8 cellular contexts compared by ENCODE assay signal in the genomic region with DNA sequence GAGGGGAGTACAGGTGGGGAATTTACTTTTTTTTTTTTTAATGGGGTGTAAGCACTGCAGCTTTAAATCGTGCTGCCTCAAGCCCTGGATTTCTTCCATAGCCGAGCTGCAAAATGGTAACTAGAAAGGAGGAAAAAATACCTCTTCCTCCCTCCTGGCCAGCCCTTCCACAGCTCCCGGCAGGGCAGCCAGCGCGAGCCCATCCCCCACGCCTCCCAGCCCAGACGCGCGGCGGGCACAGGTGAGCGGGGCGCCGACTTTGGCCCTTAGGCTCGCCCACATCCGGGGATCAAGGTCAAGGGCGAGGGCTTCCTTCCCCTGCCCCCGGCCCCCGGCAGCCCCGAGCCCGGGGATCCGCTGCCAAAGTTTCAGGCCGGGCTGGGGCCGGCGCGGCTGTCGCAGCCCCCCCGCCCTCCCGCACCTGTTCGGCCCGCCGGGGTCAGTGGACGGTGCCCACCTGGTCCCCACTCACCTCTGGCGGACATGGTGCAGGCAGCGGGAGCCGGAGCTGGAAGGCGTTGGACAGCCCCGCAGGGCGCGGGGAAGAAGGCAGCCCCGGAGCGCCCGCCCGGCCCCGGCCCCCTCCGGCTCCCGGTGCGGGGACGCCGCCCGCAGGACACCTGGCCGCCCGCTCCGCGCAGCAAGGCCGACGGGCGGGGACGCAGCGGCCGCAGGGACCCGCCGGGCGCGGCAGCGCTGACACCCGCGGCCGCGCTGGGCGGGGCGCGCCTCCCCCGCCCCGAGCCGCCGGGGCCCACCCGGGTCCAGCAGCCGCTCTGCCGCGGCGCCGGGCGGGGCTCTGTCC. TPM values are rescaled to one million over a fixed set of nuclear protein-coding genes. Genes with fewer than 3 reads are reported as not detected.
A peak's percentile ranks its signal among the peaks of the same experiment; 100 is the strongest.
DNase-seq lines count a peak whose midpoint lies in the region; ATAC-seq and TF ChIP-seq lines count a peak whose summit lies in the region.

No MANE protein-coding gene starts in this region.

- H3K27me3 Mint-ChIP-seq in CD4-positive, alpha-beta T cell, result peaks cover 46% of the 10 kb centered on the region

- peaks cover 24% of the 10 kb centered on the region for H3K4me1 Mint-ChIP-seq in CD4-positive, alpha-beta T cell (ENCODE audit: low read depth)

- H3K36me3 Mint-ChIP-seq in CD4-positive, alpha-beta T cell (ENCODE audit: low read depth), result no peaks in the 10 kb centered on the region

- H3K9me3 ChIP-seq in CD4-positive, alpha-beta T cell (ENCODE audit: control insufficient read depth, low read length), result no peaks in the 10 kb centered on the region
- no peaks in the 10 kb centered on the region for H3K9me3 ChIP-seq in heart left ventricle
- no peaks in the 10 kb centered on the region for H3K9me3 ChIP-seq in psoas muscle

- TF ChIP-seq CTCF in CD4-positive, alpha-beta T cell (IDR thresholded peaks at IDR 0.05), result no peak
- TF ChIP-seq CTCF in heart left ventricle (IDR thresholded peaks at IDR 0.05) (no peak), psoas muscle (IDR thresholded peaks at IDR 0.05) (no peak)

- peak overlapping the region; percentile 73 to 97 (median 86) for H3K4me3 ChIP-seq in heart left ventricle
- peak overlapping the region; percentile 74 for H3K4me3 ChIP-seq in psoas muscle

- CTCF ChIA-PET in CD4-positive, alpha-beta T cell (lab: Charles Lee), result no interaction called here

- no peak overlapping the region for H3K27ac ChIP-seq in CD4-positive, alpha-beta T cell (ENCODE audit: low read depth, low read length)
- H3K27ac ChIP-seq in heart left ventricle (peak overlapping the region; percentile 79 to 95 (median 92)), psoas muscle (peak overlapping the region; percentile 42)

- ATAC-seq in CD4-positive, alpha-beta T cell (ENCODE audit: poor library complexity), result peak; percentile 24
- peak; percentile 43 for ATAC-seq in HG02678 (IDR thresholded peaks at IDR 0.05; ENCODE audit: unreplicated experiment)
- ATAC-seq in heart left ventricle, result peak in 3 of 4 donors; percentile 77 to 78 (median 77)
- ATAC-seq in psoas muscle, result peak in 1 of 4 donors; percentile 35
- no peak for ATAC-seq in GM19455 (IDR thresholded peaks at IDR 0.05; ENCODE audit: unreplicated experiment)
- no peak for ATAC-seq in GM18519 (IDR thresholded peaks at IDR 0.05; ENCODE audit: low FRiP score, unreplicated experiment)

- peaks cover 0 to 47% (median 18%) of the 10 kb centered on the region in 12 donors for H3K4me1 ChIP-seq in heart left ventricle
- peaks cover 4% of the 10 kb centered on the region for H3K4me1 ChIP-seq in psoas muscle

- no peak overlapping the region for H3K27ac Mint-ChIP-seq in CD4-positive, alpha-beta T cell

- 0 to 1% (median 0%) methylated on average over 11 to 83 of the region's 83 CpGs for WGBS in heart left ventricle, 4 donors
- WGBS in psoas muscle, 3 donors, result 0 to 1% (median 1%) methylated on average over 26 to 83 of the region's 83 CpGs

- POLR2A ChIA-PET in CD4-positive, alpha-beta T cell (lab: Charles Lee), result interaction anchor here (0.8 kb wide), 1 partner anchor 34 kb away, joined by 3 read pairs; no protein-coding TSS in a partner anchor

- H3K27me3 ChIP-seq in CD4-positive, alpha-beta T cell (ENCODE audit: control insufficient read depth, insufficient read depth, low read length), result peaks cover 33% of the 10 kb centered on the region
- H3K27me3 ChIP-seq in heart left ventricle (peaks cover 0 to 22% (median 0%) of the 10 kb centered on the region in 9 donors), psoas muscle (ENCODE audit: insufficient read depth in 3 of 3, low read length in 2 of 3) (peaks cover 0 to 46% (median 2%) of the 10 kb centered on the region in 3 donors)

- intact Hi-C loops in CD4-positive, alpha-beta T cell (cut with DNase I, micrococcal nuclease), result no loop called here
- intact Hi-C loops in heart left ventricle (cut with DNase I), result loop anchor here in 6 of 10 donors (5.0 to 10.0 kb wide), 5 partner anchors 50 to 215 kb away; no protein-coding TSS in a partner anchor
- intact Hi-C loops in psoas muscle (cut with DNase I), result loop anchor here in 1 of 2 donors (5.0 kb wide), 1 partner anchor 50 kb away; no protein-coding TSS in a partner anchor

- peak overlapping the region; percentile 87 for H3K4me3 Mint-ChIP-seq in CD4-positive, alpha-beta T cell

- no peak for TF ChIP-seq POLR2A in heart left ventricle (IDR thresholded peaks at IDR 0.05)

- no peaks in the 10 kb centered on the region for H3K9me3 Mint-ChIP-seq in CD4-positive, alpha-beta T cell

- DNase-seq in CD4-positive, alpha-beta T cell, result peak in 1 of 10 experiments; percentile 5
- DNase-seq in activated naive CD4-positive, alpha-beta T cell treated with anti-CD3 and anti-CD28 coated beads, Interleukin-2, amount 50 U/mL, for 16 hours, result peak; percentile 12
- DNase-seq in heart left ventricle, result peak; percentile 47 to 68 (median 52)
- DNase-seq in psoas muscle, result peak; percentile 24 to 49
- DNase-seq in MV-4-11 (lab: John Stamatoyannopoulos, UW), result no peak

- H3K36me3 ChIP-seq in heart left ventricle (no peaks in the 10 kb centered on the region), psoas muscle (ENCODE audit: insufficient read depth in 1 of 2, low read depth in 1 of 2) (no peaks in the 10 kb centered on the region)

RNA-seq across cellular contexts. Expression of a gene that starts 53.8 kb away (rescaled TPM):
- total RNA-seq in CD4-positive, alpha-beta T cell, result 10 to 100 TPM; 52.8 to 53.7 TPM
- 10 to 100 TPM; 18.1 to 34.9 (median 28.7) TPM for total RNA-seq in heart left ventricle
- 1 to 10 TPM; 4.8 to 9.0 TPM for polyA plus RNA-seq in heart left ventricle
- 10 to 100 TPM; 19.9 to 31.9 (median 26.0) TPM for total RNA-seq in psoas muscle
- polyA plus RNA-seq in psoas muscle, result 10 to 100 TPM in 1 of 3 donors, 1 to 10 TPM in 2; 3.4 to 12.8 (median 6.6) TPM

Comparison
In these comparisons a context has a peak if more than half of its experiments do, and no peak if none do; other contexts are left out.
1. ATAC-seq: peak in CD4-positive, alpha-beta T cell (single experiment), HG02678 (single experiment) and heart left ventricle (3 of 4); none in GM19455 (single experiment) and GM18519 (single experiment).
2. intact Hi-C loops: an anchor here in heart left ventricle (5.0 to 10.0 kb wide); none called in CD4-positive, alpha-beta T cell.